Comparison of ENCODE assay signal across 8 cellular contexts in the genomic region with DNA sequence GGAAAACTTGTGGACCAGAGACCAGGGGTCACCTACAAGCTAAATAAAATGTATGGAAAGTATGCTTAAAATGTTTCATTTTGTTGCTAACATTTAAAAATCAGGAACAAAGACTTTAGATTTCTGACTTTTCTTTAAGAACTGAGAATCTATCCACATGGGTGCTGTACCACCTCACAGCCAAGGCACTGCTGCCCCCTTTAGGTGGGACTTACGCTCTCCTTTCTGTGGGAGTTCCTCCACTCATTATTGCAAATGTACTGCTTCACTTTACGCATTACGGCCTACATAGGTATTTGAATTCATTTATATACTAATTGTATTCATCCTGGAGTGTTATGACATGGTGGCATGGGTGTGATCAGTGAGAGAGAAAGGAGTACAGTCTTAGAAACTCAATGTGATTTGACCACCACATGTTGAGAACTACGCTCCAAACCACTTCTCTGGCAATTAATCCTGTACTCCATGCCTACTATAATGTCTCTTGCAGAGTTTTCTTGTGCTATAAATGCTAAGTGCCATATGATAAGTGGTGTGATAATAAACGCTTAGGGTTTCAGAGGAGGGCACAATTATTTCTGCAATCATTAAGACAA. TPM values are rescaled to one million over a fixed set of nuclear protein-coding genes. Genes with fewer than 3 reads are reported as not detected.
DNase-seq lines count a peak whose midpoint lies in the region; ATAC-seq and TF ChIP-seq lines count a peak whose summit lies in the region.

No MANE protein-coding gene starts in this region.

- H3K27ac Mint-ChIP-seq in CD14-positive monocyte (no peak overlapping the region), nephron (no peak overlapping the region)

- intact Hi-C loops in CD14-positive monocyte (cut with micrococcal nuclease) = no loop called here

- H3K4me3 ChIP-seq in WERI-Rb-1 (ENCODE audit: low read depth, low read length) (no peak overlapping the region), suprapubic skin (no peak overlapping the region)

- ATAC-seq in GM18907 (IDR thresholded peaks at IDR 0.05; ENCODE audit: unreplicated experiment) (peak; percentile 71), HG02623 (IDR thresholded peaks at IDR 0.05; ENCODE audit: unreplicated experiment) (no peak)

- H3K4me1 Mint-ChIP-seq in CD14-positive monocyte (no peaks in the 10 kb centered on the region), nephron (no peaks in the 10 kb centered on the region)

- DNase-seq in CD14-positive monocyte (ENCODE audit: low spot score) (no peak), WERI-Rb-1 (peak; percentile 76), suprapubic skin (ENCODE audit: low spot score in 2 of 2) (no peak)
- peak; percentile 25 for DNase-seq in effector CD4-positive, alpha-beta T cell

- no peak for TF ChIP-seq EP300 in suprapubic skin (IDR thresholded peaks at IDR 0.05)

- H3K4me3 Mint-ChIP-seq in CD14-positive monocyte = no peak overlapping the region
- no peak overlapping the region for H3K4me3 Mint-ChIP-seq in nephron

- WGBS in suprapubic skin = 77% methylated on average over 5 of the region's 5 CpGs

- H3K4me1 ChIP-seq in suprapubic skin = no peaks in the 10 kb centered on the region

- no peaks in the 10 kb centered on the region for H3K36me3 ChIP-seq in WERI-Rb-1
- no peaks in the 10 kb centered on the region for H3K36me3 ChIP-seq in suprapubic skin

- H3K9me3 ChIP-seq in WERI-Rb-1 (ENCODE audit: severe bottlenecking) = no peaks in the 10 kb centered on the region
- no peaks in the 10 kb centered on the region for H3K9me3 ChIP-seq in suprapubic skin

- H3K27ac ChIP-seq in WERI-Rb-1 = no peak overlapping the region
- no peak overlapping the region for H3K27ac ChIP-seq in suprapubic skin

- H3K9me3 Mint-ChIP-seq in CD14-positive monocyte (no peaks in the 10 kb centered on the region), nephron (no peaks in the 10 kb centered on the region)

- no peaks in the 10 kb centered on the region for H3K36me3 Mint-ChIP-seq in CD14-positive monocyte
- no peaks in the 10 kb centered on the region for H3K36me3 Mint-ChIP-seq in nephron (ENCODE audit: low read depth)

- H3K27me3 Mint-ChIP-seq in CD14-positive monocyte (ENCODE audit: low read depth in 3 of 3) (peaks cover 0 to 3% (median 0%) of the 10 kb centered on the region in 3 donors), nephron (ENCODE audit: low read depth) (peaks cover 7% of the 10 kb centered on the region)

- TF ChIP-seq POLR2A in suprapubic skin (IDR thresholded peaks at IDR 0.05) = no peak

- H3K27me3 ChIP-seq in WERI-Rb-1 (ENCODE audit: insufficient read depth, low read depth, severe bottlenecking) = no peaks in the 10 kb centered on the region
- no peaks in the 10 kb centered on the region for H3K27me3 ChIP-seq in suprapubic skin

- peak; percentile 42 for TF ChIP-seq CTCF in CD14-positive monocyte (IDR thresholded peaks at IDR 0.05)
- peak; percentile 64 for TF ChIP-seq CTCF in LNCAP (IDR thresholded peaks at IDR 0.05)
- peak; percentile 85 for TF ChIP-seq CTCF in WERI-Rb-1 (IDR thresholded peaks at IDR 0.05; ENCODE audit: low read depth, low read length)
- peak; percentile 58 to 63 (median 59) for TF ChIP-seq CTCF in nephron (IDR thresholded peaks at IDR 0.05; ENCODE audit: unreplicated experiment in 3 of 3)
- TF ChIP-seq CTCF in suprapubic skin (IDR thresholded peaks at IDR 0.05) = peak in 1 of 2 donors; percentile 25

RNA-seq across cellular contexts. Expression of gene CETN3, which starts 24.7 kb away (rescaled TPM):
- polyA plus RNA-seq in CD14-positive monocyte = 1 to 10 TPM; 7.7 to 9.0 TPM
- 10 to 100 TPM in 1 of 4 donors, 1 to 10 TPM in 3; 5.5 to 13.7 (median 6.1) TPM for total RNA-seq in suprapubic skin

RNA-seq across cellular contexts. Expression of gene MBLAC2, which starts 40.4 kb away (rescaled TPM):
- polyA plus RNA-seq in CD14-positive monocyte = 1 to 10 TPM in 1 of 2 donors, under 1 TPM in 1; 0.96 to 1.2 TPM
- 10 to 100 TPM in 2 of 4 donors, 1 to 10 TPM in 2; 6.0 to 10.3 (median 9.9) TPM for total RNA-seq in suprapubic skin

RNA-seq across cellular contexts. Expression of gene POLR3G, which starts 40.4 kb away (rescaled TPM):
- polyA plus RNA-seq in CD14-positive monocyte = under 1 TPM; 0.13 to 0.36 TPM
- 1 to 10 TPM; 3.2 to 7.3 (median 4.9) TPM for total RNA-seq in suprapubic skin

Comparison
In these comparisons a context has a peak if more than half of its experiments do, and no peak if none do; other contexts are left out.
1. DNase-seq: peak in WERI-Rb-1 (single experiment) and effector CD4-positive, alpha-beta T cell (single experiment); none in CD14-positive monocyte (single experiment) and suprapubic skin (0 of 2).